13 cellular contexts compared by ENCODE assay signal in genomic region chr12:94677778-94678177, GRCh38. TPM values are rescaled to one million over a fixed set of nuclear protein-coding genes. Genes with fewer than 3 reads are reported as not detected.
DNase-seq lines count a peak whose midpoint lies in the region; ATAC-seq, FAIRE-seq and TF ChIP-seq lines count a peak whose summit lies in the region.
"Had no signal": no experiment of that assay in that cellular context is flagged by ENCODE, and none has a peak within 500 bp of the region (broad histone marks: within the 10 kb centered on the region; RNA-seq: fewer than 3 reads in every experiment).

No MANE protein-coding gene starts in this region.

- no peak overlapping the region for H3K4me2 ChIP-seq in H1 (ENCODE audit: insufficient read depth in 1 of 2, low read depth in 2 of 2, low read length in 2 of 2)

- no peaks in the 10 kb centered on the region for H3K79me2 ChIP-seq in H1 (ENCODE audit: control insufficient read depth in 1 of 2, insufficient read depth in 2 of 2, low read length in 2 of 2)

- no peak overlapping the region for H3K14ac ChIP-seq in H1 (ENCODE audit: insufficient read length)

- DNase-seq in H1 (ENCODE audit: low read depth in 1 of 2, low spot score in 2 of 2), result no peak
- no peak for DNase-seq in MV-4-11 (lab: John Stamatoyannopoulos, UW)
- no peak for DNase-seq in brain microvascular endothelial cell
- no peak for DNase-seq in NOMO-1 treated with DMSO at 0.1 percent for 48 hours (lab: John Stamatoyannopoulos, UW; ENCODE audit: unreplicated experiment)
- no peak for DNase-seq in heart right ventricle
- DNase-seq: activated CD4-positive, CD25-positive, alpha-beta regulatory T cell treated with anti-CD3 and anti-CD28 coated beads, Interleukin-2, amount 50 U/mL, for 72 hours; CD8-positive, alpha-beta T cell; NCI-H1105; NCI-H748 treated with DMSO at 0.1 percent for 48 hours had no signal

- no peak overlapping the region for H2BK12ac ChIP-seq in H1 (ENCODE audit: low read depth, low read length)

- in situ Hi-C loops in brain microvascular endothelial cell (cut with HindIII; ENCODE audit: low pct_ligation_motif_present, low sequenced_read_pairs), result no loop called here

- H3K9ac ChIP-seq in H1 (replicated peaks in 1 of 4; ENCODE audit: extremely low read depth in 1 of 4, low read depth in 3 of 4, low read length in 3 of 4), result no peak overlapping the region

- H3K4me3 ChIP-seq in H1 (ENCODE audit: extremely low read depth in 1 of 4, insufficient read depth in 2 of 4, low read depth in 3 of 4, low read length in 4 of 4), result no peak overlapping the region
- no peak overlapping the region for H3K4me3 ChIP-seq in skin epidermis
- no peak overlapping the region for H3K4me3 ChIP-seq in brain microvascular endothelial cell (ENCODE audit: low read depth, low read length)
- H3K4me3 ChIP-seq in heart right ventricle, result no peak overlapping the region

- no peak overlapping the region for H4K5ac ChIP-seq in H1 (ENCODE audit: insufficient read length, low read depth, low read length)

- H2BK15ac ChIP-seq in H1 (ENCODE audit: low read length), result no peak overlapping the region

- H2AFZ ChIP-seq in H1 (ENCODE audit: low read length), result no peak overlapping the region; the same call in 1 of the 2 replicates

- TF ChIP-seq CTCF in H1 (IDR thresholded peaks at IDR 0.05; ENCODE audit: control extremely low read depth in 1 of 3, insufficient read depth in 1 of 3, low read depth in 1 of 3, low read length in 3 of 3), result no peak
- TF ChIP-seq CTCF in brain microvascular endothelial cell (IDR thresholded peaks at IDR 0.05; ENCODE audit: low read depth, low read length, missing control alignments), result no peak
- TF ChIP-seq CTCF in heart right ventricle (IDR thresholded peaks at IDR 0.05), result no peak

- H3K36me3 ChIP-seq in H1 (ENCODE audit: control insufficient read depth in 2 of 4, insufficient read depth in 4 of 4, low read length in 3 of 4), result no peaks in the 10 kb centered on the region
- H3K36me3 ChIP-seq in brain microvascular endothelial cell (replicated peaks), result no peaks in the 10 kb centered on the region
- H3K36me3 ChIP-seq in heart right ventricle, result no peaks in the 10 kb centered on the region

- H3K79me1 ChIP-seq in H1 (ENCODE audit: low read depth, low read length), result no peaks in the 10 kb centered on the region; the same call in 1 of the 2 replicates

- WGBS in H1 (ENCODE audit: extremely low coverage in 1 of 2, insufficient coverage in 1 of 2, insufficient read length in 1 of 2, insufficient replicate concordance in 2 of 2, low coverage in 1 of 2, low lambda C conversion rate in 2 of 2, missing lambda C conversion rate in 1 of 2), 2 experiments, result 100% methylated on average over 1 of the region's 1 CpG; no CpG with 5 or more reads in 1 of the 2 experiments
- WGBS in heart right ventricle, 2 donors, result 100% methylated on average over 1 of the region's 1 CpG

- no peak for TF ChIP-seq EP300 in H1 (IDR thresholded peaks at IDR 0.05; ENCODE audit: borderline replicate concordance in 1 of 2, low read depth in 2 of 2, low read length in 2 of 2)

- no peak overlapping the region for H3K18ac ChIP-seq in H1 (ENCODE audit: extremely low read depth, low read length)

- H2BK120ac ChIP-seq in H1 (replicated peaks; ENCODE audit: low read depth, low read length), result no peak overlapping the region

- H3K27me3 ChIP-seq in H1 (replicated peaks in 1 of 4; ENCODE audit: control insufficient read depth in 3 of 4, extremely low read depth in 1 of 4, insufficient read depth in 3 of 4, low read length in 3 of 4), result no peaks in the 10 kb centered on the region
- no peaks in the 10 kb centered on the region for H3K27me3 ChIP-seq in brain microvascular endothelial cell (replicated peaks)
- H3K27me3 ChIP-seq in heart right ventricle, result no peaks in the 10 kb centered on the region

- H4K20me1 ChIP-seq in H1 (replicated peaks in 1 of 2; ENCODE audit: control insufficient read depth in 1 of 2, insufficient read depth in 2 of 2, low read length in 2 of 2), result no peaks in the 10 kb centered on the region

- H3K56ac ChIP-seq in H1 (replicated peaks; ENCODE audit: insufficient read length, low read depth, low read length), result no peak overlapping the region

- TF ChIP-seq POLR2A in H1 (IDR thresholded peaks at IDR 0.05; ENCODE audit: control extremely low read depth in 1 of 2, low read depth in 2 of 2, low read length in 2 of 2), result no peak

- no peak overlapping the region for H4K91ac ChIP-seq in H1 (replicated peaks; ENCODE audit: insufficient read length, low read length)

- H3K27ac ChIP-seq in H1 (ENCODE audit: low read depth, low read length) (no peak overlapping the region), skin epidermis (peak overlapping the region in 17 of 21 experiments; percentile 43 to 78 (median 72)), brain microvascular endothelial cell (no peak overlapping the region), heart right ventricle (peak overlapping the region in 1 of 10 donors; percentile 88)

- no peak for TF ChIP-seq RAD21 in H1 (IDR thresholded peaks at IDR 0.05 in 1 of 2, conservative IDR thresholded peaks at IDR 0.05 in 1 of 2; ENCODE audit: low read depth in 2 of 2, low read length in 2 of 2)

- H3K9me3 ChIP-seq in H1 (ENCODE audit: insufficient read depth in 2 of 2, low read depth in 1 of 2, low read length in 1 of 2), result no peaks in the 10 kb centered on the region
- no peaks in the 10 kb centered on the region for H3K9me3 ChIP-seq in heart right ventricle

- no peak overlapping the region for H3K23ac ChIP-seq in H1 (ENCODE audit: insufficient read length)

- H3K4ac ChIP-seq in H1 (replicated peaks; ENCODE audit: insufficient read length, low read depth, low read length), result peak overlapping the region; percentile 14

- no peak overlapping the region for H2AK5ac ChIP-seq in H1 (ENCODE audit: low read depth, low read length)

- H4K8ac ChIP-seq in H1 (ENCODE audit: extremely low read depth, insufficient read depth, low read length), result no peak overlapping the region

- CTCF ChIA-PET in H1 (lab: Charles Lee; ENCODE audit: partially characterized antibody), result interaction anchor here (1.0 to 1.4 kb wide), 3 partner anchors 9 to 74 kb away, joined by 3 to 6 read pairs (median 3); no protein-coding TSS in a partner anchor

- no peak overlapping the region for H2BK5ac ChIP-seq in H1 (ENCODE audit: low read depth, low read length)

- H2BK20ac ChIP-seq in H1 (ENCODE audit: low read length), result no peak overlapping the region

- FAIRE-seq in H1 (lab: Jason Lieb, UNC), result no peak
- FAIRE-seq: astrocyte had no signal

- peak; percentile 44 for ATAC-seq in GM18502 (IDR thresholded peaks at IDR 0.05; ENCODE audit: poor library complexity, unreplicated experiment)
- peak; percentile 39 for ATAC-seq in HG02884 (IDR thresholded peaks at IDR 0.05; ENCODE audit: unreplicated experiment)
- ATAC-seq in heart right ventricle, result no peak
- ATAC-seq: CD8-positive, alpha-beta T cell had no signal

- POLR2A ChIA-PET in H1 (lab: Charles Lee; ENCODE audit: partially characterized antibody), result no interaction called here

- intact Hi-C loops in heart right ventricle (cut with DNase I), result loop anchor here in 1 of 10 donors (10.0 kb wide), 1 partner anchor 87 kb away; no protein-coding TSS in a partner anchor

- H3K4me1 ChIP-seq in H1 (replicated peaks in 1 of 4; ENCODE audit: control insufficient read depth in 3 of 4, insufficient read depth in 4 of 4, low read length in 3 of 4) (peaks cover 0 to 4% (median 1%) of the 10 kb centered on the region in 4 experiments; a peak in 3 of 7 replicates), heart right ventricle (peaks cover 0 to 55% (median 19%) of the 10 kb centered on the region in 9 donors)

- no peaks in the 10 kb centered on the region for H3K23me2 ChIP-seq in H1 (ENCODE audit: low read depth, low read length)

TF ChIP-seq in H1, 55 proteins besides CTCF, POLR2A, EP300 and RAD21:
- TF ChIP-seq PHF8 (conservative IDR thresholded peaks at IDR 0.05; ENCODE audit: low read depth, low read length), result no peak
- TF ChIP-seq KDM5A (IDR thresholded peaks at IDR 0.05; ENCODE audit: low read length), result no peak
- TF ChIP-seq BRCA1 (IDR thresholded peaks at IDR 0.05; ENCODE audit: low read depth, low read length), result no peak
- TF ChIP-seq TAF7 (optimal IDR thresholded peaks at IDR 0.05; ENCODE audit: borderline replicate concordance, low read depth, low read length), result no peak
- no peak for TF ChIP-seq RBBP5 (IDR thresholded peaks at IDR 0.05; ENCODE audit: borderline replicate concordance, low read depth, low read length)
- TF ChIP-seq CHD1 (IDR thresholded peaks at IDR 0.05; ENCODE audit: low read depth, low read length), result no peak
- TF ChIP-seq CBX5 (IDR thresholded peaks at IDR 0.05; ENCODE audit: low read depth, low read length), result no peak
- TF ChIP-seq EZH2 (IDR thresholded peaks at IDR 0.05; ENCODE audit: low read depth, low read length, severe bottlenecking), result no peak
- no peak for TF ChIP-seq TAF1 (IDR thresholded peaks at IDR 0.05; ENCODE audit: low read depth, low read length)
- TF ChIP-seq BCL11A (IDR thresholded peaks at IDR 0.05; ENCODE audit: low read depth in 2 of 2, low read length in 2 of 2), result no peak
- TF ChIP-seq ASH2L (IDR thresholded peaks at IDR 0.05; ENCODE audit: low read length), result no peak
- TF ChIP-seq RFX5 (IDR thresholded peaks at IDR 0.05; ENCODE audit: borderline replicate concordance, low read depth, low read length), result no peak
- TF ChIP-seq ZNF274 (IDR thresholded peaks at IDR 0.05; ENCODE audit: borderline replicate concordance, extremely low read depth, low read length), result no peak
- TF ChIP-seq SP2 (IDR thresholded peaks at IDR 0.05; ENCODE audit: low read length), result no peak
- no peak for TF ChIP-seq CHD2 (IDR thresholded peaks at IDR 0.05; ENCODE audit: low read length)
- TF ChIP-seq GABPA (IDR thresholded peaks at IDR 0.05; ENCODE audit: borderline replicate concordance, insufficient read depth, low read length), result no peak
- TF ChIP-seq SUZ12 (IDR thresholded peaks at IDR 0.05; ENCODE audit: low read length), result no peak

RNA-seq across cellular contexts. Expression of gene TMCC3, which starts 27.4 kb away (rescaled TPM):
- 3.2 and 4.1 TPM in 2 replicates for total RNA-seq in H1 (2021; fragmentation: NEBNext Ultra II Directional; extraction: Animal tissue kit (Norgen Biotek cat#: 25700))
- polyA plus RNA-seq in H1 (2011; rRNA removed) (1.1 and 1.7 TPM in 2 replicates), heart right ventricle (1 to 10 TPM in 1 of 2 donors, under 1 TPM in 1; 0.88 to 2.6 TPM)
- polyA plus RNA-seq in H1 (2011; cell fraction: cytosol; rRNA removed), result 1.7 TPM
- polyA plus RNA-seq in H1 (2011; cell fraction: nucleus; rRNA removed), result 0.93 TPM
- polyA plus RNA-seq in H1 (2012, experiment 1 of 2), result 1.6 to 2.4 TPM (median 1.8 TPM) in 4 replicates
- polyA plus RNA-seq in H1 (2012, experiment 2 of 2), result 0.22 TPM
- polyA plus RNA-seq in H1 (2013, experiment 1 of 2), result 1.2 TPM
- polyA plus RNA-seq in H1 (2013, experiment 2 of 2), result 1.2 TPM
- polyA minus RNA-seq in H1 (2011; rRNA and poly(A)+ RNA removed), result 3.5 and 3.6 TPM in 2 replicates
- polyA minus RNA-seq in H1 (2011; cell fraction: cytosol; rRNA and poly(A)+ RNA removed), result 1.9 TPM
- polyA minus RNA-seq in H1 (2011; cell fraction: nucleus; rRNA and poly(A)+ RNA removed), result 2.1 TPM
- 1 to 10 TPM; 1.3 to 7.3 (median 3.7) TPM for total RNA-seq in heart right ventricle

Comparison
In these comparisons a context has a peak if more than half of its experiments do, and no peak if none do; other contexts are left out.
1. ATAC-seq: peak in GM18502 (single experiment) and HG02884 (single experiment); none in heart right ventricle (0 of 8).
2. H3K27ac ChIP-seq: peak in skin epidermis (17 of 21); none in H1 (single experiment) and brain microvascular endothelial cell (single experiment).